Comparison of ENCODE assay signal across 8 cellular contexts in the genomic region with DNA sequence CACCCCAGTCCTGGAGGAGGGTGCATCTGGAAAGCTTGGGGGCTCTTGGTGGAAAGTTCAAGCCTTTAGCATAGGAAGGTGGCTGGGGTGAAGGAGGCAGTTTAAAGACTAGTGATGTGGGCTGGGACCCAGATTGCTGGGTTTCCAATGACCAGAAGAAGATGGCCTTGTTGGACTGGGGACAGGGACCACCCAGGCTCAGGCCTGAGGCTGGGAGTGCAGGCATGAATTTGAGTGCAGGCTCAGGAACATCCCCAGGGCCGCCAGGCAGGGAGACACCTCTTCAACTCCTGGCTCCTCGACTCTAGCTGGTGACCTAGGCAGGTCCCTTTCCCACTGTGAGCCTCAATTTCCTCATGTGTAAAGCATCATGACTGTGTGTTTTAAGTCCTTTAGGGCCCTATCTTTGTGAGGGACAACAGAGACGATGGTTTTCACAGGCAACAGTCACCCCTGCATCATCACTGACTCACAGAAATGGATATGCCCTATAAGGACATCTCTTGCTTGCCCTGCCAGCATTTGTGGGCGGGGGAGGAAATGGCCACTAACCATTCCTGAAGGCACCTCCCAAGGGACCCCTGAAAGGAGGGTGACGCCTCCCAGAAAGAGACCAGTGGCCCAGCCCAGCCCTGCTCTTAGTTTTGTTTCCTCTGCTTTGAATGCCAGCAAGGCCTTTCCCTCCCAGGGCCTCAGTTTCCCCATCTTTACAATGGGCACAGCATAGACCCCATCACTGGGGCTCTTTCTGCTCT. TPM values are rescaled to one million over a fixed set of nuclear protein-coding genes. Genes with fewer than 3 reads are reported as not detected.
DNase-seq lines count a peak whose midpoint lies in the region; ATAC-seq, FAIRE-seq and TF ChIP-seq lines count a peak whose summit lies in the region.

No MANE protein-coding gene starts in this region.

- ATAC-seq in activated naive CD8-positive, alpha-beta T cell treated with anti-CD3 and anti-CD28 coated beads, Interleukin-2, amount 50 U/mL, for 24 hours: peak; percentile 93
- ATAC-seq in HepG2 (no peak), GM21367 (IDR thresholded peaks at IDR 0.05; ENCODE audit: unreplicated experiment) (no peak)

- H3K36me3 Mint-ChIP-seq in activated naive CD8-positive, alpha-beta T cell treated with anti-CD3 and anti-CD28 coated beads, Interleukin-2, amount 50 U/mL, for 24 hours (ENCODE audit: low read depth): peaks cover 54% of the 10 kb centered on the region

- BruUV-seq in HepG2 (replicated peaks; lab: Mats Ljungman, UMichigan): no TSS peak

- H3K4me3 ChIP-seq in Loucy (ENCODE audit: low read length, poor library complexity, severe bottlenecking): no peak overlapping the region
- H3K4me3 ChIP-seq in HepG2 (replicated peaks in 1 of 3; ENCODE audit: insufficient read depth in 1 of 3, low read depth in 2 of 3, low read length in 3 of 3): no peak overlapping the region
- H3K4me3 ChIP-seq in urinary bladder (ENCODE audit: low read depth, low read length): no peak overlapping the region

- H3K4me2 ChIP-seq in Loucy (ENCODE audit: low read depth, low read length, poor library complexity, severe bottlenecking): peak overlapping the region; percentile 51
- no peak overlapping the region for H3K4me2 ChIP-seq in HepG2 (ENCODE audit: low read depth, low read length)

- no peaks in the 10 kb centered on the region for H3K9me3 ChIP-seq in Loucy (ENCODE audit: insufficient read depth, low read depth, low read length)
- H3K9me3 ChIP-seq in HepG2 (ENCODE audit: low read length): no peaks in the 10 kb centered on the region

- H3F3A ChIP-seq in Loucy (ENCODE audit: low read depth): peaks cover 2% of the 10 kb centered on the region

- no peaks in the 10 kb centered on the region for H3K9me2 ChIP-seq in Loucy (replicated peaks; ENCODE audit: low read depth, low read length)

- in situ Hi-C loops in HepG2 (cut with HindIII; ENCODE audit: extremely low pct_ligation_motif_present, low pct_unique_long_range_greater_than_20kb): no loop called here

- no peak for FAIRE-seq in HepG2 (lab: Jason Lieb, UNC)

- no peaks in the 10 kb centered on the region for H3K36me3 ChIP-seq in Loucy (ENCODE audit: insufficient read depth, low read length)
- H3K36me3 ChIP-seq in HepG2 (replicated peaks in 1 of 2; ENCODE audit: control insufficient read depth in 1 of 2, insufficient read depth in 2 of 2, low read length in 2 of 2): no peaks in the 10 kb centered on the region
- no peaks in the 10 kb centered on the region for H3K36me3 ChIP-seq in urinary bladder (ENCODE audit: insufficient read depth)

- H3K79me2 ChIP-seq in Loucy (ENCODE audit: insufficient read depth, low read length): peaks cover 65% of the 10 kb centered on the region
- no peaks in the 10 kb centered on the region for H3K79me2 ChIP-seq in HepG2 (ENCODE audit: insufficient read depth, low read length)

- TF ChIP-seq RAD21 in HepG2 (CRISPR knock-in tag; IDR thresholded peaks at IDR 0.05): no peak

- H3K27ac Mint-ChIP-seq in activated naive CD8-positive, alpha-beta T cell treated with anti-CD3 and anti-CD28 coated beads, Interleukin-2, amount 50 U/mL, for 24 hours: peak overlapping the region; percentile 98

- TF ChIP-seq EP300 in HepG2 (IDR thresholded peaks at IDR 0.05; ENCODE audit: low read depth in 2 of 2, low read length in 2 of 2): no peak
- no peak for TF ChIP-seq EP300 in HepG2 (CRISPR knock-in tag; IDR thresholded peaks at IDR 0.05; ENCODE audit: borderline replicate concordance)

- H3K9me3 Mint-ChIP-seq in activated naive CD8-positive, alpha-beta T cell treated with anti-CD3 and anti-CD28 coated beads, Interleukin-2, amount 50 U/mL, for 24 hours: peaks cover 3% of the 10 kb centered on the region

- no peaks in the 10 kb centered on the region for H3K27me3 Mint-ChIP-seq in activated naive CD8-positive, alpha-beta T cell treated with anti-CD3 and anti-CD28 coated beads, Interleukin-2, amount 50 U/mL, for 24 hours

- TF ChIP-seq POLR2A in HepG2 (IDR thresholded peaks at IDR 0.05; ENCODE audit: insufficient read depth in 1 of 2, low read depth in 2 of 2, low read length in 2 of 2): no peak

- H3K27ac ChIP-seq in HepG2 (ENCODE audit: extremely low read length, insufficient read depth, low read length): no peak overlapping the region
- peak overlapping the region; percentile 55 for H3K27ac ChIP-seq in urinary bladder (ENCODE audit: low read depth)

- H2AFZ ChIP-seq in Loucy (ENCODE audit: low read length): no peak overlapping the region
- no peak overlapping the region for H2AFZ ChIP-seq in HepG2 (ENCODE audit: low read length)

- intact Hi-C loops in HepG2 (cut with micrococcal nuclease; ENCODE audit: unreplicated experiment): no loop called here

- peaks cover 96% of the 10 kb centered on the region for H3K4me1 Mint-ChIP-seq in activated naive CD8-positive, alpha-beta T cell treated with anti-CD3 and anti-CD28 coated beads, Interleukin-2, amount 50 U/mL, for 24 hours

- H4K20me1 ChIP-seq in Loucy (ENCODE audit: insufficient read depth, low read length, poor library complexity, severe bottlenecking): no peaks in the 10 kb centered on the region
- H4K20me1 ChIP-seq in HepG2 (ENCODE audit: insufficient read depth, low read length): no peaks in the 10 kb centered on the region

- 43% methylated on average over 3 of the region's 5 CpGs for WGBS in HepG2 (ENCODE audit: low lambda C conversion rate)
- 69% methylated on average over 5 of the region's 5 CpGs for WGBS in urinary bladder

- H3K4me1 ChIP-seq in Loucy (ENCODE audit: insufficient read depth, low read length, poor library complexity, severe bottlenecking): peaks cover 32% of the 10 kb centered on the region
- H3K4me1 ChIP-seq in HepG2 (ENCODE audit: insufficient read depth, low read length): peaks cover 22% of the 10 kb centered on the region
- peaks cover 1% of the 10 kb centered on the region for H3K4me1 ChIP-seq in urinary bladder (ENCODE audit: insufficient read depth)

- TF ChIP-seq CTCF in Loucy (conservative IDR thresholded peaks at IDR 0.05; ENCODE audit: low read length) (no peak), HepG2 (CRISPR knock-in tag; IDR thresholded peaks at IDR 0.05) (no peak)

- DNase-seq in stimulated activated CD4-positive, alpha-beta T cell treated with anti-CD3 and anti-CD28 coated beads, Interleukin-1b, Interleukin-23, amount 100 ng/mL, for 48 hours: peak; percentile 58
- DNase-seq in stimulated activated CD4-positive, alpha-beta T cell treated with anti-CD3 and anti-CD28 coated beads, Interleukin-4, amount 100 ng/mL, for 1 hour: no peak
- peak; percentile 76 for DNase-seq in activated naive CD8-positive, alpha-beta T cell treated with anti-CD3 and anti-CD28 coated beads, Interleukin-2, amount 50 U/mL, for 24 hours
- DNase-seq in HepG2 (ENCODE audit: low spot score) (no peak), amygdala (lab: John Stamatoyannopoulos, UW) (no peak)

- H3K27me3 ChIP-seq in Loucy (ENCODE audit: insufficient read depth, low read length, poor library complexity, severe bottlenecking) (no peaks in the 10 kb centered on the region), HepG2 (ENCODE audit: control insufficient read depth in 1 of 2, insufficient read depth in 2 of 2, low read length in 2 of 2) (no peaks in the 10 kb centered on the region)

- H3K9ac ChIP-seq in Loucy (ENCODE audit: low read depth, low read length, poor library complexity, severe bottlenecking) (peak overlapping the region; percentile 48), HepG2 (ENCODE audit: insufficient read depth, low read depth, low read length) (no peak overlapping the region)

- CTCF ChIA-PET in HepG2 (lab: Yijun Ruan, JAX; ENCODE audit: low intra/inter-chr PET ratio, low total read pairs): no interaction called here

- H3K4me3 Mint-ChIP-seq in activated naive CD8-positive, alpha-beta T cell treated with anti-CD3 and anti-CD28 coated beads, Interleukin-2, amount 50 U/mL, for 24 hours: peak overlapping the region; percentile 55

- POLR2A ChIA-PET in HepG2 (lab: Yijun Ruan, JAX): no interaction called here

RNA-seq across cellular contexts. Expression of gene NLRC5, which starts 11.1 kb away (rescaled TPM):
- total RNA-seq in HepG2 (2016; rRNA removed; fragmentation: Illumina TruSeq; extraction: Trizol) (3.1 and 6.3 TPM in 2 replicates), urinary bladder (10.7 TPM)
- total RNA-seq in HepG2 (2016; cell fraction: cytosol; rRNA removed; fragmentation: Illumina TruSeq; extraction: Trizol; ENCODE audit: low read depth): 1.8 and 4.8 TPM in 2 replicates
- 3.7 and 4.8 TPM in 2 replicates for total RNA-seq in HepG2 (2016; cell fraction: insoluble cytoplasmic fraction; rRNA removed; fragmentation: Illumina TruSeq; extraction: Trizol)
- total RNA-seq in HepG2 (2016; cell fraction: membrane; rRNA removed; fragmentation: Illumina TruSeq; extraction: Trizol): 2.8 and 2.9 TPM in 2 replicates
- total RNA-seq in HepG2 (2016; cell fraction: nucleus; rRNA removed; fragmentation: Illumina TruSeq; extraction: Trizol): 12.6 and 13.0 TPM in 2 replicates
- polyA plus RNA-seq in HepG2 (2011; rRNA removed) (12.7 and 15.7 TPM in 2 replicates), urinary bladder (13.3 TPM)
- 4.5 and 4.8 TPM in 2 replicates for polyA plus RNA-seq in HepG2 (2011; cell fraction: cytosol; rRNA removed)
- polyA plus RNA-seq in HepG2 (2011; cell fraction: nucleus; rRNA removed): 114 and 130 TPM in 2 replicates
- polyA plus RNA-seq in HepG2 (2012): 3.8 and 11.3 TPM in 2 replicates
- polyA plus RNA-seq in HepG2 (2016; cell fraction: cytosol; fragmentation: Illumina TruSeq; extraction: Trizol; ENCODE audit: low read depth): 0.85 and 0.96 TPM in 2 replicates
- polyA plus RNA-seq in HepG2 (2016; cell fraction: insoluble cytoplasmic fraction; fragmentation: Illumina TruSeq; extraction: Trizol; ENCODE audit: low read depth): 3.1 and 3.4 TPM in 2 replicates
- polyA plus RNA-seq in HepG2 (2016; cell fraction: membrane; fragmentation: Illumina TruSeq; extraction: Trizol; ENCODE audit: low read depth): 2.0 and 2.8 TPM in 2 replicates
- polyA plus RNA-seq in HepG2 (2016; cell fraction: nucleus; fragmentation: Illumina TruSeq; extraction: Trizol; ENCODE audit: insufficient read depth, low read depth): 16.8 and 24.4 TPM in 2 replicates
- 21.4 and 102 TPM in 2 replicates for polyA minus RNA-seq in HepG2 (2011; rRNA and poly(A)+ RNA removed; ENCODE audit: low replicate concordance)
- polyA minus RNA-seq in HepG2 (2011; cell fraction: cytosol; rRNA and poly(A)+ RNA removed): 4.4 and 4.9 TPM in 2 replicates
- 33.9 and 46.2 TPM in 2 replicates for polyA minus RNA-seq in HepG2 (2011; cell fraction: nucleus; rRNA and poly(A)+ RNA removed)

RNA-seq across cellular contexts. Expression of gene CETP, which starts 38.7 kb away (rescaled TPM):
- total RNA-seq in HepG2 (2016; rRNA removed; fragmentation: Illumina TruSeq; extraction: Trizol): 0.31 TPM in 1 of 2 replicates, not detected in the other
- not detected in 2 replicates for total RNA-seq in HepG2 (2016; cell fraction: cytosol; rRNA removed; fragmentation: Illumina TruSeq; extraction: Trizol; ENCODE audit: low read depth)
- 0.17 TPM in 1 of 2 replicates, not detected in the other for total RNA-seq in HepG2 (2016; cell fraction: insoluble cytoplasmic fraction; rRNA removed; fragmentation: Illumina TruSeq; extraction: Trizol)
- total RNA-seq in HepG2 (2016; cell fraction: membrane; rRNA removed; fragmentation: Illumina TruSeq; extraction: Trizol): 0.14 and 0.25 TPM in 2 replicates
- total RNA-seq in HepG2 (2016; cell fraction: nucleus; rRNA removed; fragmentation: Illumina TruSeq; extraction: Trizol): 0.28 TPM in 2 replicates
- 9.8 and 15.7 TPM in 2 replicates for polyA plus RNA-seq in HepG2 (2011; rRNA removed)
- 7.5 and 11.8 TPM in 2 replicates for polyA plus RNA-seq in HepG2 (2011; cell fraction: cytosol; rRNA removed)
- polyA plus RNA-seq in HepG2 (2011; cell fraction: nucleus; rRNA removed): 8.6 and 9.0 TPM in 2 replicates
- 1.5 and 3.1 TPM in 2 replicates for polyA plus RNA-seq in HepG2 (2012)
- polyA plus RNA-seq in HepG2 (2016; cell fraction: cytosol; fragmentation: Illumina TruSeq; extraction: Trizol; ENCODE audit: low read depth): 0.25 and 0.33 TPM in 2 replicates
- 0.32 and 0.36 TPM in 2 replicates for polyA plus RNA-seq in HepG2 (2016; cell fraction: insoluble cytoplasmic fraction; fragmentation: Illumina TruSeq; extraction: Trizol; ENCODE audit: low read depth)
- polyA plus RNA-seq in HepG2 (2016; cell fraction: membrane; fragmentation: Illumina TruSeq; extraction: Trizol; ENCODE audit: low read depth): 0.11 and 0.17 TPM in 2 replicates
- polyA plus RNA-seq in HepG2 (2016; cell fraction: nucleus; fragmentation: Illumina TruSeq; extraction: Trizol; ENCODE audit: insufficient read depth, low read depth): 0.56 and 0.62 TPM in 2 replicates
- 0.07 and 7.1 TPM in 2 replicates for polyA minus RNA-seq in HepG2 (2011; rRNA and poly(A)+ RNA removed; ENCODE audit: low replicate concordance)
- polyA minus RNA-seq in HepG2 (2011; cell fraction: cytosol; rRNA and poly(A)+ RNA removed): 2.1 and 4.2 TPM in 2 replicates
- polyA minus RNA-seq in HepG2 (2011; cell fraction: nucleus; rRNA and poly(A)+ RNA removed): 1.5 and 2.5 TPM in 2 replicates
- 1.6 TPM for total RNA-seq in urinary bladder
- polyA plus RNA-seq in urinary bladder: 0.25 TPM

Comparison
In these comparisons a context has a peak if more than half of its experiments do, and no peak if none do; other contexts are left out.
1. DNase-seq: peak in stimulated activated CD4-positive, alpha-beta T cell treated with anti-CD3 and anti-CD28 coated beads, Interleukin-1b, Interleukin-23, amount 100 ng/mL, for 48 hours (single experiment) and activated naive CD8-positive, alpha-beta T cell treated with anti-CD3 and anti-CD28 coated beads, Interleukin-2, amount 50 U/mL, for 24 hours (single experiment); none in stimulated activated CD4-positive, alpha-beta T cell treated with anti-CD3 and anti-CD28 coated beads, Interleukin-4, amount 100 ng/mL, for 1 hour (single experiment), HepG2 (single experiment) and amygdala (0 of 56).